In the genomic region with DNA sequence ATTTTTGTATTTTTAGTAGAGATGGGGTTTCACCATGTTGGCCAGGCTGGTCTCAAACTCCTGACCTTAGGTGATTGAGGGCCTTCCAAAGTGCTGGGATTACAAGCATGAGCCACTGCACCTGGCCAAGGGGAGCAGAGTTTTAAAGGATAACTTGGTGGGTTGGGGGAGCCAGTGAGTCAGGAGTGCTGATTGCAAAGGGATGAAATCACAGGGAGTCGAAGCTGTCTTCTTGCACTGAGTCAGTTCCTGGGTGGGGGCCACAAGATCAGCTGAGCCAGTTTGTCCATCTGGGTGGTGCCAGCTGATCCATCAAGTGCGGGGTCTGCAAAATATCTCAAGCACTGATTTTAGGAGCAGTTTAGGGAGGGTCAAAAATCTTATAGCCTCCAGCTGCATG, we compare ENCODE assay signal across 1 cellular context.
TF ChIP-seq lines count a peak whose summit lies in the region.
"Not testable (repeated sequence)": the region's sequence is repeated elsewhere in the genome, so short reads cannot be mapped to it uniquely, and the experiment has no call there.

No MANE protein-coding gene starts in this region.

TF ChIP-seq in A549, 52 proteins besides CTCF, POLR2A, EP300 and RAD21:
- not testable (repeated sequence) for TF ChIP-seq FOSL2 (IDR thresholded peaks at IDR 0.05)
- peak; percentile 33; the same call in 1 of the 2 replicates for TF ChIP-seq FOSL2 (CRISPR knock-in tag; IDR thresholded peaks at IDR 0.05)
